In the genomic region with DNA sequence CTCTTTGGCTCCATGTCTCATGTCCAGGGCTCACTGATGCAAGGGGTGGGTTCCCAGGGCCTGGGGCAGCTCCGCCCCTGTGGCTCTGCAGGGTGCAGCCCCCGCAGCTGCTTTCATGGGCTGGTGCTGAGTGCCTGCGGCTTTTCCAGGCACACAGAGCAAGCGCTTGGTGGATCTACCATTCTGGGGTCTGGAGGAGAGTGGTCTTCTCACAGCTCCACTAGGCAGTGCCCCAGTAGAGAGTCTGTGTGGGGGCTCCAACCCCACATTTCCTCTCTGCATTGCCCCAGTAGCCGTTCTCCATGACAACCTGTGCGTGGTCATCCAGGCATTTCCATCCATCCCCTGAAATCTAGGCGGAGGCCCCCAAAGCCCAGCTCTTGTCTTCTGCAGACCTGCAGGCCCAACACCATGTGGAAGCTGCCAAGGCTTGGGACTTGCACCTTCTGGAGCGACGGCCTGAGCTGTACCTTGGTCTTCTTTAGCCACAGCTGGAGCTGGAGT, we compare ENCODE assay signal across 24 cellular contexts. TPM values are rescaled to one million over a fixed set of nuclear protein-coding genes. Genes with fewer than 3 reads are reported as not detected.
DNase-seq lines count a peak whose midpoint lies in the region; ATAC-seq, FAIRE-seq and TF ChIP-seq lines count a peak whose summit lies in the region.
"Had no signal": no experiment of that assay in that cellular context is flagged by ENCODE, and none has a peak within 500 bp of the region (broad histone marks: within the 10 kb centered on the region; RNA-seq: fewer than 3 reads in every experiment).

No MANE protein-coding gene starts in this region.

- no peak overlapping the region for H3K27ac ChIP-seq in HEK293 (ENCODE audit: extremely low read depth, low read depth, low read length)
- H3K27ac ChIP-seq: C4-2B, esophagus squamous epithelium, HL-60, thyroid gland had no signal

- ATAC-seq in activated T-cell treated with anti-CD3 and anti-CD28 coated beads, Interleukin-2, amount 50 U/mL, for 72 hours (replicated peaks in 1 of 2): no peak
- no peak for ATAC-seq in activated naive CD4-positive, alpha-beta T cell treated with anti-CD3 and anti-CD28 coated beads, Interleukin-2, amount 50 U/mL, for 72 hours
- ATAC-seq in natural killer cell: no peak
- ATAC-seq in stimulated activated naive B cell treated with anti-CD40 and anti-IgM and Interleukin-4, amounts not matched to agents 10 μg/mL and 1 μg/mL and 100 μg/mL, for 72 hours (replicated peaks): no peak
- ATAC-seq: left colon, SK-N-SH treated with all-trans-retinoic acid at 6 μM for 48 hours had no signal

- no peaks in the 10 kb centered on the region for H3K27me3 Mint-ChIP-seq in activated T-cell treated with anti-CD3 and anti-CD28 coated beads, Interleukin-2, amount 50 U/mL, for 72 hours (ENCODE audit: low read depth)
- no peaks in the 10 kb centered on the region for H3K27me3 Mint-ChIP-seq in natural killer cell (ENCODE audit: low read depth in 2 of 2)
- peaks cover 8 to 9% of the 10 kb centered on the region in 2 donors for H3K27me3 Mint-ChIP-seq in stimulated activated naive B cell treated with anti-CD40 and anti-IgM and Interleukin-4, amounts not matched to agents 10 μg/mL and 1 μg/mL and 100 μg/mL, for 72 hours
- H3K27me3 Mint-ChIP-seq: IgD-negative memory B cell had no signal

- H3K4me1 ChIP-seq in HEK293 (ENCODE audit: control insufficient read depth, insufficient read depth, low read length): no peaks in the 10 kb centered on the region

- H3K4me3 Mint-ChIP-seq in activated T-cell treated with anti-CD3 and anti-CD28 coated beads, Interleukin-2, amount 50 U/mL, for 72 hours: peak overlapping the region; percentile 98 to 100
- H3K4me3 Mint-ChIP-seq in natural killer cell: peak overlapping the region; percentile 73
- no peak overlapping the region for H3K4me3 Mint-ChIP-seq in stimulated activated naive B cell treated with anti-CD40 and anti-IgM and Interleukin-4, amounts not matched to agents 10 μg/mL and 1 μg/mL and 100 μg/mL, for 72 hours
- H3K4me3 Mint-ChIP-seq: H9 had no signal

- H3K36me3 ChIP-seq in HEK293 (ENCODE audit: control insufficient read depth in 2 of 2, insufficient read depth in 1 of 2, low read length in 2 of 2): no peaks in the 10 kb centered on the region
- H3K36me3 ChIP-seq: esophagus squamous epithelium, thyroid gland had no signal

- DNase-seq in activated T-cell treated with anti-CD3 and anti-CD28 coated beads, Interleukin-2, amount 50 U/mL, for 72 hours: peak in 1 of 2 donors; percentile 50
- no peak for DNase-seq in activated T-cell treated with anti-CD3 and anti-CD28 coated beads, Interleukin-2, amount 50 U/mL, for 1 hour
- DNase-seq in activated naive CD4-positive, alpha-beta T cell treated with anti-CD3 and anti-CD28 coated beads, Interleukin-2, amount 50 U/mL, for 72 hours (ENCODE audit: low spot score in 2 of 2): no peak
- DNase-seq in natural killer cell: no peak
- no peak for DNase-seq in NCI-H187 treated with DMSO at 0.1 percent for 48 hours (lab: John Stamatoyannopoulos, UW)
- DNase-seq in stimulated activated naive B cell treated with anti-CD40 and anti-IgM and Interleukin-4, amounts not matched to agents 10 μg/mL and 1 μg/mL and 100 μg/mL, for 72 hours: no peak
- DNase-seq in GM12892 (ENCODE audit: insufficient read length): no peak
- DNase-seq: activated CD4-positive, alpha-beta T cell treated with anti-CD3 and anti-CD28 coated beads for 4 hours; anterior cingulate cortex; effector CD4-positive, alpha-beta T cell; esophagus squamous epithelium; H9; left colon; MM.1S; NCI-H187; thyroid gland had no signal

- TF ChIP-seq CTCF in HEK293 (tag by site-specific recombination; IDR thresholded peaks at IDR 0.05) (no peak), natural killer cell (IDR thresholded peaks at IDR 0.05) (no peak)

- CTCF ChIA-PET in HEK293 (lab: Yijun Ruan, JAX): interaction anchor here (0.9 to 1.3 kb wide), 3 partner anchors 11 to 31 kb away, joined by 3 to 5 read pairs (median 3); no protein-coding TSS in a partner anchor

- intact Hi-C loops in natural killer cell (cut with micrococcal nuclease): no loop called here

- no peak for FAIRE-seq in GM12892 (lab: Jason Lieb, UNC)

- peaks cover 26 to 35% of the 10 kb centered on the region in 2 donors for H3K36me3 Mint-ChIP-seq in activated T-cell treated with anti-CD3 and anti-CD28 coated beads, Interleukin-2, amount 50 U/mL, for 72 hours (ENCODE audit: insufficient read depth in 2 of 2)
- peaks cover 45 to 54% of the 10 kb centered on the region in 2 donors for H3K36me3 Mint-ChIP-seq in activated naive CD4-positive, alpha-beta T cell treated with anti-CD3 and anti-CD28 coated beads, Interleukin-2, amount 50 U/mL, for 72 hours
- H3K36me3 Mint-ChIP-seq in natural killer cell: no peaks in the 10 kb centered on the region
- H3K36me3 Mint-ChIP-seq in stimulated activated naive B cell treated with anti-CD40 and anti-IgM and Interleukin-4, amounts not matched to agents 10 μg/mL and 1 μg/mL and 100 μg/mL, for 72 hours: no peaks in the 10 kb centered on the region
- H3K36me3 Mint-ChIP-seq: IgD-negative memory B cell had no signal

- POLR2A ChIA-PET in HEK293 (lab: Yijun Ruan, JAX): no interaction called here

- H3K4me1 Mint-ChIP-seq in activated T-cell treated with anti-CD3 and anti-CD28 coated beads, Interleukin-2, amount 50 U/mL, for 72 hours (ENCODE audit: low read depth): peaks cover 79% of the 10 kb centered on the region
- H3K4me1 Mint-ChIP-seq in natural killer cell: peaks cover 74 to 89% of the 10 kb centered on the region in 2 donors
- peaks cover 25 to 41% of the 10 kb centered on the region in 2 donors for H3K4me1 Mint-ChIP-seq in stimulated activated naive B cell treated with anti-CD40 and anti-IgM and Interleukin-4, amounts not matched to agents 10 μg/mL and 1 μg/mL and 100 μg/mL, for 72 hours

- H3K27ac Mint-ChIP-seq in activated T-cell treated with anti-CD3 and anti-CD28 coated beads, Interleukin-2, amount 50 U/mL, for 72 hours: peak overlapping the region; percentile 67
- peak overlapping the region; percentile 32 to 99 for H3K27ac Mint-ChIP-seq in activated naive CD4-positive, alpha-beta T cell treated with anti-CD3 and anti-CD28 coated beads, Interleukin-2, amount 50 U/mL, for 72 hours
- H3K27ac Mint-ChIP-seq in natural killer cell: peak overlapping the region; percentile 92 to 95
- no peak overlapping the region for H3K27ac Mint-ChIP-seq in stimulated activated naive B cell treated with anti-CD40 and anti-IgM and Interleukin-4, amounts not matched to agents 10 μg/mL and 1 μg/mL and 100 μg/mL, for 72 hours

- no peaks in the 10 kb centered on the region for H3K9me3 ChIP-seq in HEK293 (ENCODE audit: control insufficient read depth, insufficient read depth, low read depth, low read length)
- H3K9me3 ChIP-seq: esophagus squamous epithelium, thyroid gland had no signal

- H3K4me3 ChIP-seq in HEK293 (ENCODE audit: low read depth, low read length): no peak overlapping the region
- H3K4me3 ChIP-seq: esophagus squamous epithelium, smooth muscle cell, thyroid gland had no signal

- no peak for TF ChIP-seq POLR2A in GM12892 (IDR thresholded peaks at IDR 0.05; ENCODE audit: low read depth, low read length)

- no peaks in the 10 kb centered on the region for H3K9me3 Mint-ChIP-seq in activated T-cell treated with anti-CD3 and anti-CD28 coated beads, Interleukin-2, amount 50 U/mL, for 72 hours
- peaks cover 0 to 5% of the 10 kb centered on the region in 2 donors for H3K9me3 Mint-ChIP-seq in activated naive CD4-positive, alpha-beta T cell treated with anti-CD3 and anti-CD28 coated beads, Interleukin-2, amount 50 U/mL, for 72 hours
- H3K9me3 Mint-ChIP-seq in natural killer cell: no peaks in the 10 kb centered on the region
- no peaks in the 10 kb centered on the region for H3K9me3 Mint-ChIP-seq in stimulated activated naive B cell treated with anti-CD40 and anti-IgM and Interleukin-4, amounts not matched to agents 10 μg/mL and 1 μg/mL and 100 μg/mL, for 72 hours
- H3K9me3 Mint-ChIP-seq: activated T-helper 1 cell treated with anti-CD3 and anti-CD28 coated beads, Interleukin-12 subunit alpha, Interleukin-12 subunit beta, Interleukin-2, Interleukin-4 antibody, amounts not matched to agents 30 ng/mL and 10 ng/mL and 1 ng/mL, durations not matched to agents 14 hours and 24 hours and 36 hours; H9 had no signal

TF ChIP-seq in HEK293, 187 proteins besides CTCF, POLR2A, EP300 and RAD21:
- TF ChIP-seq ZIC2 (tag by site-specific recombination; IDR thresholded peaks at IDR 0.05): 0 out of 2 replicates have a peak, but pooled peaks have one; percentile 16
- TF ChIP-seq MYNN (tag by site-specific recombination; IDR thresholded peaks at IDR 0.05; ENCODE audit: borderline replicate concordance): no peak

RNA-seq across cellular contexts. Expression of a gene that starts 5.2 kb away (rescaled TPM):
- 1,000 to 10,000 TPM; 1,427 to 2,251 TPM for total RNA-seq in activated T-cell treated with anti-CD3 and anti-CD28 coated beads, Interleukin-2, amount 50 U/mL, for 72 hours
- 1,000 to 10,000 TPM; 2,042 to 3,291 TPM for total RNA-seq in activated naive CD4-positive, alpha-beta T cell treated with anti-CD3 and anti-CD28 coated beads, Interleukin-2, amount 50 U/mL, for 72 hours
- total RNA-seq in natural killer cell: 100 to 1,000 TPM; 305 to 562 (median 319) TPM
- 373 TPM for polyA plus RNA-seq in GM12892 (2012; ENCODE audit: missing spikeins)

RNA-seq across cellular contexts. Expression of a gene that starts 24.3 kb away (rescaled TPM):
- total RNA-seq in activated T-cell treated with anti-CD3 and anti-CD28 coated beads, Interleukin-2, amount 50 U/mL, for 72 hours: 1 to 10 TPM; 2.3 to 5.2 TPM
- total RNA-seq in activated naive CD4-positive, alpha-beta T cell treated with anti-CD3 and anti-CD28 coated beads, Interleukin-2, amount 50 U/mL, for 72 hours: 1 to 10 TPM; 1.8 to 2.0 TPM
- total RNA-seq in natural killer cell: 10 to 100 TPM in 1 of 3 donors, 1 to 10 TPM in 2; 2.0 to 62.2 (median 5.6) TPM
- 0.81 TPM for polyA plus RNA-seq in GM12892 (2012; ENCODE audit: missing spikeins)

RNA-seq across cellular contexts. Expression of a gene that starts 28.4 kb away (rescaled TPM):
- total RNA-seq in activated T-cell treated with anti-CD3 and anti-CD28 coated beads, Interleukin-2, amount 50 U/mL, for 72 hours: under 1 TPM; 0.28 to 0.48 TPM
- total RNA-seq in activated naive CD4-positive, alpha-beta T cell treated with anti-CD3 and anti-CD28 coated beads, Interleukin-2, amount 50 U/mL, for 72 hours: under 1 TPM; 0.14 to 0.68 TPM
- under 1 TPM; 0.65 to 0.96 (median 0.77) TPM for total RNA-seq in natural killer cell
- polyA plus RNA-seq in GM12892 (2012; ENCODE audit: missing spikeins): not detected
- total RNA-seq: activated T-helper 1 cell treated with anti-CD3 and anti-CD28 coated beads, Interleukin-12 subunit alpha, Interleukin-12 subunit beta, Interleukin-2, Interleukin-4 antibody, amounts not matched to agents 30 ng/mL and 10 ng/mL and 1 ng/mL, durations not matched to agents 14 hours and 24 hours and 36 hours; esophagus squamous epithelium; left colon; pulmonary artery endothelial cell; smooth muscle cell; thyroid gland had no signal
- polyA plus RNA-seq: IgD-negative memory B cell, smooth muscle cell had no signal

RNA-seq across cellular contexts. Expression of a gene that starts 33.9 kb away (rescaled TPM):
- total RNA-seq in activated T-cell treated with anti-CD3 and anti-CD28 coated beads, Interleukin-2, amount 50 U/mL, for 72 hours: under 1 TPM in 1 of 2 donors, not detected in 1; 0.30 TPM
- total RNA-seq in activated naive CD4-positive, alpha-beta T cell treated with anti-CD3 and anti-CD28 coated beads, Interleukin-2, amount 50 U/mL, for 72 hours: 1 to 10 TPM in 1 of 2 donors, not detected in 1; 2.9 TPM
- not detected for total RNA-seq in natural killer cell
- 0.15 TPM for polyA plus RNA-seq in GM12892 (2012; ENCODE audit: missing spikeins)
- total RNA-seq: activated T-helper 1 cell treated with anti-CD3 and anti-CD28 coated beads, Interleukin-12 subunit alpha, Interleukin-12 subunit beta, Interleukin-2, Interleukin-4 antibody, amounts not matched to agents 30 ng/mL and 10 ng/mL and 1 ng/mL, durations not matched to agents 14 hours and 24 hours and 36 hours; pulmonary artery endothelial cell had no signal
- polyA plus RNA-seq: IgD-negative memory B cell had no signal

RNA-seq across cellular contexts. Expression of a gene that starts 41.7 kb away (rescaled TPM):
- total RNA-seq in activated T-cell treated with anti-CD3 and anti-CD28 coated beads, Interleukin-2, amount 50 U/mL, for 72 hours: under 1 TPM; 0.12 to 0.28 TPM
- under 1 TPM in 1 of 2 donors, not detected in 1; 0.18 TPM for total RNA-seq in activated naive CD4-positive, alpha-beta T cell treated with anti-CD3 and anti-CD28 coated beads, Interleukin-2, amount 50 U/mL, for 72 hours
- total RNA-seq in natural killer cell: under 1 TPM in 1 of 3 donors, not detected in 2; 0.16 TPM
- polyA plus RNA-seq in GM12892 (2012; ENCODE audit: missing spikeins): not detected
- polyA plus RNA-seq: IgD-negative memory B cell had no signal

Comparison
In these comparisons a context has a peak if more than half of its experiments do, and no peak if none do; other contexts are left out.
1. H3K4me3 Mint-ChIP-seq: peak in activated T-cell treated with anti-CD3 and anti-CD28 coated beads, Interleukin-2, amount 50 U/mL, for 72 hours (2 of 2) and natural killer cell (single experiment); none in stimulated activated naive B cell treated with anti-CD40 and anti-IgM and Interleukin-4, amounts not matched to agents 10 μg/mL and 1 μg/mL and 100 μg/mL, for 72 hours (0 of 2).